ENCODE assay signal across 8 cellular contexts in genomic region chr1:247330548-247331171, GRCh38. TPM values are rescaled to one million over a fixed set of nuclear protein-coding genes. Genes with fewer than 3 reads are reported as not detected.
DNase-seq lines count a peak whose midpoint lies in the region; ATAC-seq and TF ChIP-seq lines count a peak whose summit lies in the region.

No MANE protein-coding gene starts in this region.

- H3K79me2 ChIP-seq in OCI-LY3 (ENCODE audit: low read length) = peaks cover 66% of the 10 kb centered on the region

- no peaks in the 10 kb centered on the region for H3K9me3 Mint-ChIP-seq in activated naive CD4-positive, alpha-beta T cell treated with anti-CD3 and anti-CD28 coated beads, Interleukin-2, amount 10 ng/mL, durations not matched to agents 7 days and 5 days

- peaks cover 8% of the 10 kb centered on the region for H4K20me1 ChIP-seq in OCI-LY3 (ENCODE audit: insufficient read depth, low read length)

- TF ChIP-seq CTCF in OCI-LY3 (IDR thresholded peaks at IDR 0.05; ENCODE audit: low read depth, low read length) (no peak), prostate gland (IDR thresholded peaks at IDR 0.05) (no peak)

- H3K4me3 Mint-ChIP-seq in activated naive CD4-positive, alpha-beta T cell treated with anti-CD3 and anti-CD28 coated beads, Interleukin-2, amount 10 ng/mL, durations not matched to agents 7 days and 5 days = peak overlapping the region; percentile 93

- peaks cover 12% of the 10 kb centered on the region for H3K27me3 Mint-ChIP-seq in activated naive CD4-positive, alpha-beta T cell treated with anti-CD3 and anti-CD28 coated beads, Interleukin-2, amount 10 ng/mL, durations not matched to agents 7 days and 5 days

- H3K36me3 ChIP-seq in OCI-LY3 (replicated peaks; ENCODE audit: low read depth, low read length) = peaks cover 62% of the 10 kb centered on the region
- H3K36me3 ChIP-seq in prostate gland = peaks cover 0 to 6% of the 10 kb centered on the region in 2 donors

- 8% methylated on average over 37 of the region's 37 CpGs for WGBS in prostate gland

- H3K27ac ChIP-seq in OCI-LY3 (ENCODE audit: low read length) (peak overlapping the region; percentile 70), epithelial cell of prostate (peak overlapping the region; percentile 78), prostate gland (peak overlapping the region; percentile 83 to 89)

- peaks cover 25% of the 10 kb centered on the region for H3K36me3 Mint-ChIP-seq in activated naive CD4-positive, alpha-beta T cell treated with anti-CD3 and anti-CD28 coated beads, Interleukin-2, amount 10 ng/mL, durations not matched to agents 7 days and 5 days

- H3K9ac ChIP-seq in OCI-LY3 (ENCODE audit: low read length) = peak overlapping the region; percentile 96

- no peak for ATAC-seq in HG03280 (IDR thresholded peaks at IDR 0.05; ENCODE audit: unreplicated experiment)

- H3K4me2 ChIP-seq in OCI-LY3 (ENCODE audit: low read length) = peak overlapping the region; percentile 91

- no peak for TF ChIP-seq POLR2A in prostate gland (IDR thresholded peaks at IDR 0.05)

- peaks cover 24% of the 10 kb centered on the region for H3K4me1 ChIP-seq in OCI-LY3 (ENCODE audit: low read length)
- H3K4me1 ChIP-seq in prostate gland (replicated peaks) = peaks cover 7% of the 10 kb centered on the region

- no peak overlapping the region for H2AFZ ChIP-seq in OCI-LY3 (ENCODE audit: low read depth, low read length)

- intact Hi-C loops in prostate gland (cut with DNase I) = loop anchor here (10.0 kb wide), 1 partner anchor 226 kb away; the partner anchor contains the start of gene ZNF669

- H3K4me3 ChIP-seq in OCI-LY3 (ENCODE audit: low read length) (peak overlapping the region; percentile 79), prostate gland (peak overlapping the region; percentile 86 to 91)

- H3K27me3 ChIP-seq in OCI-LY3 (ENCODE audit: low read depth, low read length) (no peaks in the 10 kb centered on the region), prostate gland (replicated peaks; ENCODE audit: insufficient read depth) (no peaks in the 10 kb centered on the region)

- CTCF ChIA-PET in activated naive CD4-positive, alpha-beta T cell treated with anti-CD3 and anti-CD28 coated beads, Interleukin-2, amount 10 ng/mL, durations not matched to agents 7 days and 5 days (lab: Charles Lee) = interaction anchor here (0.6 kb wide), 1 partner anchor 11 kb away, joined by 3 read pairs; no protein-coding TSS in a partner anchor

- H3K4me1 Mint-ChIP-seq in activated naive CD4-positive, alpha-beta T cell treated with anti-CD3 and anti-CD28 coated beads, Interleukin-2, amount 10 ng/mL, durations not matched to agents 7 days and 5 days = peaks cover 47% of the 10 kb centered on the region

- no peak for DNase-seq in activated naive CD4-positive, alpha-beta T cell treated with anti-CD3 and anti-CD28 coated beads, Interleukin-2, amount 10 ng/mL, durations not matched to agents 7 days and 5 days
- DNase-seq in activated naive CD4-positive, alpha-beta T cell (lab: John Stamatoyannopoulos, UW) = no peak
- DNase-seq in epithelial cell of prostate (ENCODE audit: low read depth, low spot score) = no peak
- no peak for DNase-seq in prostate gland (ENCODE audit: low spot score)
- DNase-seq in SK-N-DZ (ENCODE audit: low spot score) = no peak
- no peak for DNase-seq in cerebellum (ENCODE audit: low spot score)

- H3K27ac Mint-ChIP-seq in activated naive CD4-positive, alpha-beta T cell treated with anti-CD3 and anti-CD28 coated beads, Interleukin-2, amount 10 ng/mL, durations not matched to agents 7 days and 5 days = peak overlapping the region; percentile 89

- H3K9me3 ChIP-seq in OCI-LY3 (ENCODE audit: insufficient read depth, low read length) (no peaks in the 10 kb centered on the region), prostate gland (no peaks in the 10 kb centered on the region)

RNA-seq across cellular contexts. Expression of gene ZNF496, which starts 1.0 kb away (rescaled TPM):
- total RNA-seq in prostate gland (10 to 100 TPM; 32.1 to 68.2 TPM), cerebellum (14.6 TPM)
- 47.5 and 50.3 TPM in 2 replicates for polyA plus RNA-seq in SK-N-DZ (2014; cell fraction: cytosol; rRNA removed)
- polyA plus RNA-seq in SK-N-DZ (2014; cell fraction: nucleus; rRNA removed) = 27.0 and 44.1 TPM in 2 replicates
